2 cellular contexts compared by ENCODE assay signal in genomic region chr11:63791495-63792167, GRCh38.
TF ChIP-seq lines count a peak whose summit lies in the region.

No MANE protein-coding gene starts in this region.

TF ChIP-seq in GM23338, 12 proteins besides CTCF, POLR2A, EP300 and RAD21:
- TF ChIP-seq ZNF331 (CRISPR knock-in tag; IDR thresholded peaks at IDR 0.05; ENCODE audit: low read depth) (no peak), EZH2 (IDR thresholded peaks at IDR 0.05; ENCODE audit: low read depth, unreplicated experiment) (no peak), JUNB (IDR thresholded peaks at IDR 0.05; ENCODE audit: unreplicated experiment) (no peak), CREB1 (CRISPR knock-in tag; IDR thresholded peaks at IDR 0.05; ENCODE audit: low read depth) (no peak), REST (IDR thresholded peaks at IDR 0.05; ENCODE audit: unreplicated experiment) (no peak), STAT1 (IDR thresholded peaks at IDR 0.05; ENCODE audit: unreplicated experiment) (no peak), ETS1 (IDR thresholded peaks at IDR 0.05) (no peak), ZNF462 (CRISPR knock-in tag; IDR thresholded peaks at IDR 0.05) (no peak), NANOG (IDR thresholded peaks at IDR 0.05; ENCODE audit: borderline replicate concordance) (no peak)

TF ChIP-seq in GM12878, 131 proteins besides CTCF, POLR2A, EP300 and RAD21:
- TF ChIP-seq IKZF2 (IDR thresholded peaks at IDR 0.05) (0 out of 4 replicates have a peak, but pooled peaks of 1 of the 2 experiments have one; percentile 14), ZNF24 (IDR thresholded peaks at IDR 0.05) (no peak), CBX5 (IDR thresholded peaks at IDR 0.05; ENCODE audit: low read depth) (peak; percentile 86; the same call in 1 of the 2 replicates)
